In genomic region chr11:134276396-134277175, GRCh38 we compare ENCODE assay signal across 9 cellular contexts. TPM values are rescaled to one million over a fixed set of nuclear protein-coding genes. Genes with fewer than 3 reads are reported as not detected.
A peak's percentile ranks its signal among the peaks of the same experiment; 100 is the strongest.
DNase-seq lines count a peak whose midpoint lies in the region; ATAC-seq and TF ChIP-seq lines count a peak whose summit lies in the region.
"Had no signal": no experiment of that assay in that cellular context is flagged by ENCODE, and none has a peak within 500 bp of the region (broad histone marks: within the 10 kb centered on the region; RNA-seq: fewer than 3 reads in every experiment).

No MANE protein-coding gene starts in this region.

- peak overlapping the region; percentile 6 for H3K4me3 ChIP-seq in lower leg skin (ENCODE audit: low read depth, poor library complexity, severe bottlenecking)

- intact Hi-C loops in lower leg skin (cut with DNase I; ENCODE audit: low total_unique reads) = no loop called here
- intact Hi-C loops in posterior vena cava (cut with DNase I) = no loop called here

- TF ChIP-seq POLR2A in lower leg skin (IDR thresholded peaks at IDR 0.05) = no peak

- peak overlapping the region; percentile 70 for H3K27ac ChIP-seq in angular gyrus (ENCODE audit: low read depth, low read length)

- WGBS in lower leg skin, 2 donors = 1 to 5% methylated on average over 26 to 32 of the region's 88 CpGs

- DNase-seq in lower leg skin (ENCODE audit: low spot score in 2 of 2) = peak in 1 of 2 donors; percentile 79
- peak; percentile 40 for DNase-seq in ureter (ENCODE audit: low spot score)
- no peak for DNase-seq in SHP77 (lab: John Stamatoyannopoulos, UW)
- no peak for DNase-seq in posterior vena cava (ENCODE audit: low spot score)
- DNase-seq in SW 1271 (lab: John Stamatoyannopoulos, UW) = no peak

- ATAC-seq in GM18511 (IDR thresholded peaks at IDR 0.05; ENCODE audit: unreplicated experiment) (peak; percentile 24), HG03159 (IDR thresholded peaks at IDR 0.05; ENCODE audit: unreplicated experiment) (peak; percentile 7)

- no peak for TF ChIP-seq CTCF in lower leg skin (IDR thresholded peaks at IDR 0.05)

RNA-seq across cellular contexts. Expression of gene GLB1L3, which starts 0.4 kb away (rescaled TPM):
- total RNA-seq in lower leg skin (10 to 100 TPM in 1 of 4 donors, 1 to 10 TPM in 3; 7.5 to 18.5 (median 8.9) TPM), ureter (not detected), posterior vena cava (not detected)
- total RNA-seq: M059J had no signal

RNA-seq across cellular contexts. Expression of gene ACAD8, which starts 23.2 kb away (rescaled TPM):
- total RNA-seq in lower leg skin (10 to 100 TPM; 49.0 to 68.6 (median 58.6) TPM), ureter (31.1 TPM), posterior vena cava (10 to 100 TPM; 12.9 to 16.9 TPM)

RNA-seq across cellular contexts. Expression of gene THYN1, which starts 23.4 kb away (rescaled TPM):
- total RNA-seq in lower leg skin = 10 to 100 TPM in 3 of 4 donors, 1 to 10 TPM in 1; 9.1 to 35.7 (median 26.2) TPM
- total RNA-seq in ureter = 52.1 TPM
- 10 to 100 TPM; 21.0 to 37.3 TPM for total RNA-seq in posterior vena cava

RNA-seq across cellular contexts. Expression of gene VPS26B, which starts 52.1 kb away (rescaled TPM):
- total RNA-seq in lower leg skin (10 to 100 TPM; 50.6 to 76.5 (median 64.1) TPM), ureter (46.9 TPM), posterior vena cava (10 to 100 TPM; 30.7 to 34.1 TPM)

RNA-seq across cellular contexts. Expression of gene NCAPD3, which starts 52.8 kb away (rescaled TPM):
- total RNA-seq in lower leg skin (10 to 100 TPM; 10.7 to 24.7 (median 20.3) TPM), ureter (20.4 TPM), posterior vena cava (10 to 100 TPM; 12.6 to 15.2 TPM)
